Comparison of ENCODE assay signal across 27 cellular contexts in the genomic region with DNA sequence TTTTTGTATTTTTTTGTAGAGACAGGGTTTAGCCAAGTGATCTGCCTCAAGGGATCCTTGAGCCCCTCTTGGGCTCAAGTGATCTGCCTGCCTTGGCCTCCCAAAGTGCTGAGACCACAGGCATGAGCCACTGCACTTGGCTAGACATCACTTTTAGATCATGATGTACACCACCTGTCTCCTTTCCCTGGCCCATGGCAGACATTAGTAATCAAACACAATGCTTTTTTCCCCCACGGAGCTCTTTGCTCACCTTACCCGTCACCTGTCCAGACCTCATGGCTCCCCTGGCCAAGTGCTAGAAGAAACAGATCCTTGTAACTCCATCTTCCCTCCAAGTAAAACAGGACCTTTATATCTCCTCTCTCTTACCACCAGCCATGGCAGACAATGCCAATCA.
"Had no signal": no experiment of that assay in that cellular context is flagged by ENCODE, and none has a peak within 500 bp of the region (broad histone marks: within the 10 kb centered on the region; RNA-seq: fewer than 3 reads in every experiment).

No MANE protein-coding gene starts in this region.

- H3K9ac ChIP-seq: parathyroid adenoma had no signal

- H3K27ac ChIP-seq: adrenal gland, brain microvascular endothelial cell, gastroesophageal sphincter, parathyroid adenoma, right lobe of liver, thyroid gland, upper lobe of left lung, vagina, VCaP had no signal

- H3K4me1 ChIP-seq: adrenal gland, gastroesophageal sphincter, parathyroid adenoma, right lobe of liver, thyroid gland had no signal

- ATAC-seq: gastroesophageal sphincter; left colon; naive thymus-derived CD8-positive, alpha-beta T cell; right lobe of liver; stimulated activated memory B cell treated with anti-CD40 and anti-IgM and Interleukin-4, amounts not matched to agents 10 μg/mL and 1 μg/mL and 100 μg/mL, for 72 hours; stimulated activated naive CD8-positive, alpha-beta T cell treated with anti-CD3 and anti-CD28 coated beads, Interleukin-15, amount 100 ng/mL, for 72 hours had no signal

- H3K27me3 ChIP-seq: adrenal gland, brain microvascular endothelial cell, gastroesophageal sphincter, right lobe of liver, thyroid gland, upper lobe of left lung, vagina had no signal

- DNase-seq: activated CD4-positive, alpha-beta T cell treated with anti-CD3 and anti-CD28 coated beads for 4 hours; activated CD4-positive, alpha-beta T cell treated with anti-CD3 and anti-CD28 coated beads, Interleukin-2, amount 50 U/mL, for 4 hours; activated CD8-positive, alpha-beta memory T cell treated with anti-CD3 and anti-CD28 coated beads for 24 hours; activated effector memory CD4-positive, alpha-beta T cell treated with anti-CD3 and anti-CD28 coated beads, Interleukin-2, amount 50 U/mL, for 16 hours; activated naive CD4-positive, alpha-beta T cell treated with anti-CD3 and anti-CD28 coated beads for 36 hours; activated naive CD8-positive, alpha-beta T cell treated with anti-CD3 and anti-CD28 coated beads for 36 hours; adrenal gland; brain microvascular endothelial cell; central memory CD4-positive, alpha-beta T cell; effector CD4-positive, alpha-beta T cell; immature natural killer cell; left colon; naive thymus-derived CD8-positive, alpha-beta T cell; right lobe of liver; small intestine; stimulated activated CD4-positive, alpha-beta T cell treated with anti-CD3 and anti-CD28 coated beads, Interleukin-1b, Interleukin-23, amount 100 ng/mL, for 48 hours; stimulated activated CD4-positive, alpha-beta T cell treated with anti-CD3 and anti-CD28 coated beads, Interleukin-4, amount 100 ng/mL, for 4 hours; stimulated activated CD8-positive, alpha-beta memory T cell treated with anti-CD3 and anti-CD28 coated beads, Interleukin-4, amount 100 ng/mL, for 48 hours; stimulated activated naive CD8-positive, alpha-beta T cell treated with anti-CD3 and anti-CD28 coated beads, Interleukin-15, amount 100 ng/mL, for 72 hours; T-helper 9 cell; thyroid gland; upper lobe of left lung had no signal

- H3K4me3 ChIP-seq: adrenal gland, gastroesophageal sphincter, right lobe of liver, thyroid gland, upper lobe of left lung, vagina had no signal

- H3K9me3 ChIP-seq: adrenal gland, gastroesophageal sphincter, right lobe of liver, thyroid gland, upper lobe of left lung, vagina had no signal
